In genomic region chr3:127628426-127628787, GRCh38 we compare ENCODE assay signal across 11 cellular contexts. TPM values are rescaled to one million over a fixed set of nuclear protein-coding genes. Genes with fewer than 3 reads are reported as not detected.
DNase-seq lines count a peak whose midpoint lies in the region; ATAC-seq and TF ChIP-seq lines count a peak whose summit lies in the region.
"Had no signal": no experiment of that assay in that cellular context is flagged by ENCODE, and none has a peak within 500 bp of the region (broad histone marks: within the 10 kb centered on the region; RNA-seq: fewer than 3 reads in every experiment).

No MANE protein-coding gene starts in this region.

- H3K4me3 ChIP-seq in ACC112 (ENCODE audit: low read depth, low read length) (peak overlapping the region; percentile 55), astrocyte of the cerebellum (ENCODE audit: low read depth, low read length) (peak overlapping the region; percentile 4)

- H2AFZ ChIP-seq in ACC112 (ENCODE audit: low read length, unreplicated experiment), result no peak overlapping the region

- ATAC-seq in natural killer cell, result no peak
- ATAC-seq in GM19035 (IDR thresholded peaks at IDR 0.05; ENCODE audit: unreplicated experiment), result no peak

- no peaks in the 10 kb centered on the region for H3K36me3 Mint-ChIP-seq in natural killer cell

- intact Hi-C loops in natural killer cell (cut with micrococcal nuclease), result no loop called here

- H3K79me2 ChIP-seq in ACC112 (ENCODE audit: control insufficient read depth, insufficient read depth, low read length, unreplicated experiment), result peaks cover 2% of the 10 kb centered on the region

- TF ChIP-seq CTCF in astrocyte of the cerebellum (IDR thresholded peaks at IDR 0.05; ENCODE audit: low read depth, low read length, missing control alignments) (no peak), natural killer cell (IDR thresholded peaks at IDR 0.05) (no peak)

- H3K27me3 Mint-ChIP-seq in natural killer cell (ENCODE audit: low read depth in 2 of 2), result peaks cover 13 to 22% of the 10 kb centered on the region in 2 donors

- DNase-seq in G401 (ENCODE audit: low spot score), result peak; percentile 33
- DNase-seq in astrocyte of the cerebellum (ENCODE audit: low read depth), result no peak
- no peak for DNase-seq in natural killer cell
- DNase-seq in NCI-H345 (lab: John Stamatoyannopoulos, UW), result no peak
- no peak for DNase-seq in superior temporal gyrus (ENCODE audit: extremely low spot score)
- no peak for DNase-seq in stimulated activated CD4-positive, alpha-beta T cell treated with anti-CD3 and anti-CD28 coated beads, Interleukin-2, amount 100 ng/mL, for 24 hours
- DNase-seq: foreskin keratinocyte, NCI-H1048 had no signal

- in situ Hi-C loops in G401 (cut with HindIII; ENCODE audit: low sequenced_read_pairs), result no loop called here
- in situ Hi-C loops in astrocyte of the cerebellum (cut with HindIII; ENCODE audit: low sequenced_read_pairs), result no loop called here

- no peaks in the 10 kb centered on the region for H3K36me3 ChIP-seq in ACC112 (ENCODE audit: insufficient read depth, low read length)
- H3K36me3 ChIP-seq: stomach had no signal

- H3K4me3 Mint-ChIP-seq in natural killer cell, result peak overlapping the region; percentile 93

- peaks cover 15% of the 10 kb centered on the region for H3K27me3 ChIP-seq in ACC112 (ENCODE audit: insufficient read depth, low read length)

- H3K4me1 Mint-ChIP-seq in natural killer cell, result peaks cover 49 to 61% of the 10 kb centered on the region in 2 donors

- peak overlapping the region; percentile 63 to 73 for H3K27ac Mint-ChIP-seq in natural killer cell

- H3K9me3 Mint-ChIP-seq in natural killer cell, result no peaks in the 10 kb centered on the region

- H3K27ac ChIP-seq in ACC112 (ENCODE audit: low read depth, low read length), result no peak overlapping the region
- H3K27ac ChIP-seq: foreskin keratinocyte had no signal

- H3K4me1 ChIP-seq in ACC112 (ENCODE audit: control insufficient read depth, insufficient read depth, low read length, unreplicated experiment), result peaks cover 7% of the 10 kb centered on the region

RNA-seq across cellular contexts. Expression of gene PODXL2, which starts 0.6 kb away (rescaled TPM):
- total RNA-seq in G401 (2014; rRNA removed; shearing (Covaris generic)), result 46.6 and 66.7 TPM in 2 replicates
- total RNA-seq in natural killer cell, result 1 to 10 TPM; 2.2 to 3.5 (median 2.7) TPM

RNA-seq across cellular contexts. Expression of gene MCM2, which starts 30.2 kb away (rescaled TPM):
- total RNA-seq in G401 (2014; rRNA removed; shearing (Covaris generic)), result 257 and 300 TPM in 2 replicates
- total RNA-seq in natural killer cell, result 10 to 100 TPM; 18.8 to 21.4 (median 20.4) TPM

RNA-seq across cellular contexts. Expression of gene TPRA1, which starts 37.9 kb away (rescaled TPM):
- total RNA-seq in G401 (2014; rRNA removed; shearing (Covaris generic)), result 38.3 and 42.3 TPM in 2 replicates
- 10 to 100 TPM; 15.4 to 22.7 (median 22.1) TPM for total RNA-seq in natural killer cell

RNA-seq across cellular contexts. Expression of gene ABTB1, which starts 44.3 kb away (rescaled TPM):
- 4.0 and 4.8 TPM in 2 replicates for total RNA-seq in G401 (2014; rRNA removed; shearing (Covaris generic))
- 100 to 1,000 TPM in 2 of 3 donors, 10 to 100 TPM in 1; 98.8 to 127 (median 107) TPM for total RNA-seq in natural killer cell

Comparison
In these comparisons a context has a peak if more than half of its experiments do, and no peak if none do; other contexts are left out.
1. RNA of gene PODXL2, which starts 0.6 kb away (total RNA-seq): 46.6 to 66.7 TPM in G401; 2.2 to 3.5 TPM in natural killer cell; every median in the first group is over 10 times any median in the second.
2. RNA of gene MCM2, which starts 30.2 kb away (total RNA-seq): 257 to 300 TPM in G401; 18.8 to 21.4 TPM in natural killer cell; every median in the first group is over 10 times any median in the second.